In the genomic region with DNA sequence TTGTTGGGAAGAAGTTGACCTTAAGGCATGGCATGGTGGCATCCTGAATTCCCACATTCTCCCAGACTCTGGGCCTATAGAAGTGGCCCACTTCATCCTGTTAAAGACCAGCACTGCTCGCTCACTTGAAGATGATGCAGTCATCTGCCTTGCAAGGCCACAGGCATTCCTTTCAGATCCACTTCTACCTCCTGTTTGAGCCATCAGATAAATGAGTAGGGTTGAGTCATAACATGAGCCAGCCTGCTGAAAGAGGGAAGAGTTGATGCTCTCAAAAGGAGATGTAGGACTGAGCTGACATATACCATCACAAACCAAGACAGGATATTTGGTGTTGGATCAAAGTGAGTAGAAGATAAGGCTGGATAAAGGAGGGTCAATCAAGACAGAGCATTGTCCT, we compare ENCODE assay signal across 26 cellular contexts. TPM values are rescaled to one million over a fixed set of nuclear protein-coding genes. Genes with fewer than 3 reads are reported as not detected.
DNase-seq lines count a peak whose midpoint lies in the region; ATAC-seq, FAIRE-seq and TF ChIP-seq lines count a peak whose summit lies in the region.
"Had no signal": no experiment of that assay in that cellular context is flagged by ENCODE, and none has a peak within 500 bp of the region (broad histone marks: within the 10 kb centered on the region; RNA-seq: fewer than 3 reads in every experiment).

No MANE protein-coding gene starts in this region.

- peaks cover 0 to 8% of the 10 kb centered on the region in 2 donors for H3K36me3 Mint-ChIP-seq in activated naive CD4-positive, alpha-beta T cell treated with anti-CD3 and anti-CD28 coated beads, Interleukin-2, amount 50 U/mL, for 72 hours
- no peaks in the 10 kb centered on the region for H3K36me3 Mint-ChIP-seq in activated naive CD4-positive, alpha-beta T cell treated with anti-CD3 and anti-CD28 coated beads for 36 hours (ENCODE audit: low read depth)
- H3K36me3 Mint-ChIP-seq: activated CD8-positive, alpha-beta memory T cell treated with anti-CD3 and anti-CD28 coated beads, Interleukin-2, amount 10 ng/mL, durations not matched to agents 7 days and 5 days had no signal

- DNase-seq in activated naive CD4-positive, alpha-beta T cell treated with anti-CD3 and anti-CD28 coated beads, Interleukin-2, amount 50 U/mL, for 72 hours (ENCODE audit: low spot score in 2 of 2), result no peak
- no peak for DNase-seq in activated naive CD4-positive, alpha-beta T cell treated with anti-CD3 and anti-CD28 coated beads for 36 hours
- DNase-seq in RWPE2 (ENCODE audit: low spot score) (no peak), fibroblast of peridontal ligament (ENCODE audit: extremely low read depth) (peak; percentile 2), urothelium cell line (ENCODE audit: low spot score) (no peak), medulla oblongata (ENCODE audit: extremely low spot score) (no peak)
- no peak for DNase-seq in activated effector memory CD4-positive, alpha-beta T cell treated with anti-CD3 and anti-CD28 coated beads, Interleukin-2, amount 50 U/mL, for 16 hours
- DNase-seq: activated CD8-positive, alpha-beta memory T cell treated with anti-CD3 and anti-CD28 coated beads, Interleukin-2, amount 10 ng/mL, durations not matched to agents 7 days and 5 days; amniotic stem cell; hypothalamus; KBM-7; kidney glomerular epithelial cell; midbrain; NCI-H1105; PC-9; psoas muscle; T1000; thyroid gland had no signal

- H3K27me3 Mint-ChIP-seq in activated naive CD4-positive, alpha-beta T cell treated with anti-CD3 and anti-CD28 coated beads for 36 hours (ENCODE audit: low read depth), result no peaks in the 10 kb centered on the region

- H3K27ac ChIP-seq in RWPE2 (ENCODE audit: poor library complexity, severe bottlenecking), result no peak overlapping the region
- H3K27ac ChIP-seq: A549, C4-2B, HL-60, PC-9, psoas muscle, thyroid gland had no signal

- H3K4me3 Mint-ChIP-seq in activated naive CD4-positive, alpha-beta T cell treated with anti-CD3 and anti-CD28 coated beads for 36 hours, result no peak overlapping the region
- H3K4me3 Mint-ChIP-seq: activated CD8-positive, alpha-beta memory T cell treated with anti-CD3 and anti-CD28 coated beads, Interleukin-2, amount 10 ng/mL, durations not matched to agents 7 days and 5 days; central memory CD8-positive, alpha-beta T cell; GM23338 had no signal

- intact Hi-C loops in activated naive CD4-positive, alpha-beta T cell treated with anti-CD3 and anti-CD28 coated beads for 36 hours (cut with micrococcal nuclease), result no loop called here

- no peak overlapping the region for H3K27ac Mint-ChIP-seq in activated naive CD4-positive, alpha-beta T cell treated with anti-CD3 and anti-CD28 coated beads, Interleukin-2, amount 50 U/mL, for 72 hours
- no peak overlapping the region for H3K27ac Mint-ChIP-seq in activated naive CD4-positive, alpha-beta T cell treated with anti-CD3 and anti-CD28 coated beads for 36 hours
- H3K27ac Mint-ChIP-seq: activated CD8-positive, alpha-beta memory T cell treated with anti-CD3 and anti-CD28 coated beads, Interleukin-2, amount 10 ng/mL, durations not matched to agents 7 days and 5 days; GM23338 had no signal

- H3K9me3 ChIP-seq in RWPE2 (ENCODE audit: severe bottlenecking), result no peaks in the 10 kb centered on the region
- H3K9me3 ChIP-seq: thyroid gland had no signal

- no peaks in the 10 kb centered on the region for H3K4me1 ChIP-seq in RWPE2 (ENCODE audit: insufficient read depth, poor library complexity, severe bottlenecking)
- H3K4me1 ChIP-seq: A549, psoas muscle, thyroid gland had no signal

- peaks cover 18% of the 10 kb centered on the region for H3K4me1 Mint-ChIP-seq in activated naive CD4-positive, alpha-beta T cell treated with anti-CD3 and anti-CD28 coated beads for 36 hours (ENCODE audit: low read depth)
- H3K4me1 Mint-ChIP-seq: central memory CD8-positive, alpha-beta T cell; GM23338 had no signal

- H3K27me3 ChIP-seq in RWPE2 (ENCODE audit: insufficient read depth, poor library complexity, severe bottlenecking), result no peaks in the 10 kb centered on the region
- H3K27me3 ChIP-seq: thyroid gland had no signal

- ATAC-seq in activated naive CD4-positive, alpha-beta T cell treated with anti-CD3 and anti-CD28 coated beads, Interleukin-2, amount 50 U/mL, for 72 hours, result peak; percentile 45 to 67
- ATAC-seq in RWPE2 (ENCODE audit: low read depth) (peak; percentile 49; the same call in 1 of the 3 replicates), GM21515 (IDR thresholded peaks at IDR 0.05; ENCODE audit: unreplicated experiment) (no peak)
- ATAC-seq: A549; activated CD8-positive, alpha-beta memory T cell treated with anti-CD3 and anti-CD28 coated beads, Interleukin-2, amount 10 ng/mL, durations not matched to agents 7 days and 5 days; psoas muscle; SK-N-SH treated with all-trans-retinoic acid at 6 μM for 48 hours had no signal

- FAIRE-seq in urothelium cell line (lab: Jason Lieb, UNC), result peak; percentile 48
- FAIRE-seq: A549, GM18507 had no signal

- H3K36me3 ChIP-seq in RWPE2 (ENCODE audit: low read depth), result no peaks in the 10 kb centered on the region
- H3K36me3 ChIP-seq: thyroid gland had no signal

- peaks cover 0 to 13% of the 10 kb centered on the region in 2 donors for H3K9me3 Mint-ChIP-seq in activated naive CD4-positive, alpha-beta T cell treated with anti-CD3 and anti-CD28 coated beads, Interleukin-2, amount 50 U/mL, for 72 hours
- H3K9me3 Mint-ChIP-seq in activated naive CD4-positive, alpha-beta T cell treated with anti-CD3 and anti-CD28 coated beads for 36 hours, result no peaks in the 10 kb centered on the region
- H3K9me3 Mint-ChIP-seq: central memory CD8-positive, alpha-beta T cell; GM23338 had no signal

- H3K4me3 ChIP-seq in RWPE2 (ENCODE audit: severe bottlenecking), result no peak overlapping the region
- H3K4me3 ChIP-seq: A549, GM23338, PC-9, psoas muscle, thyroid gland had no signal

- CTCF ChIA-PET in activated naive CD4-positive, alpha-beta T cell treated with anti-CD3 and anti-CD28 coated beads for 36 hours (lab: Charles Lee), result no interaction called here

- no peak for TF ChIP-seq CTCF in RWPE2 (IDR thresholded peaks at IDR 0.05; ENCODE audit: poor library complexity, severe bottlenecking)

RNA-seq across cellular contexts. Expression of a gene that starts 1.5 kb away (rescaled TPM):
- not detected for total RNA-seq in activated naive CD4-positive, alpha-beta T cell treated with anti-CD3 and anti-CD28 coated beads, Interleukin-2, amount 50 U/mL, for 72 hours
- not detected for total RNA-seq in activated naive CD4-positive, alpha-beta T cell treated with anti-CD3 and anti-CD28 coated beads for 36 hours
- total RNA-seq: activated CD8-positive, alpha-beta memory T cell treated with anti-CD3 and anti-CD28 coated beads, Interleukin-2, amount 10 ng/mL, durations not matched to agents 7 days and 5 days; GM23338; PC-9; psoas muscle; thyroid gland had no signal
